ENCODE assay signal across 38 cellular contexts in the genomic region with DNA sequence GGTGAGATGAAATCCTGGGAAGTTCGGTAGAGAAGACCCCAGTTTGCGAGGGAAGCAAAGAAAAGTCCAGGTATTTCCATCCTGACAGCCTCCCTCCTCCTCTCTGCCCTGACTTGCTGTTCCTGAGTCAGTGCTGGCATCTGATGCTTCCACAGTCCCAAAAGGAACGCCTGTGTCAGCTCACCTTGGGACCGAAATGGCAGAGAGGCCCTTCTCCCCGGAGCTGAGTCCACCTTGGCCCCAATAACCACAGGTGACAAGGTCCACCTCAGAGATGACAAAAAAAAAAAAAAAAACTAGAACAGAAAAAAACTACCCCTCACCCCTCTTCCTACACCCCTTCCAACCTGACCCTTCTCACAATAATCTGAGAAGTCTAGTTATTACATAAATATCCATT. TPM values are rescaled to one million over a fixed set of nuclear protein-coding genes. Genes with fewer than 3 reads are reported as not detected.
"Had no signal": no experiment of that assay in that cellular context is flagged by ENCODE, and none has a peak within 500 bp of the region (broad histone marks: within the 10 kb centered on the region; RNA-seq: fewer than 3 reads in every experiment).

No MANE protein-coding gene starts in this region.

- H3K4me2 ChIP-seq: KMS-11 had no signal

- H3K27me3 ChIP-seq: MG63 had no signal

- H3K9me3 ChIP-seq: MG63 had no signal

- H3K27ac ChIP-seq: KMS-11 had no signal

- H3K36me3 ChIP-seq: MG63 had no signal

- H3K4me3 ChIP-seq: MG63 had no signal

- H3K9ac ChIP-seq: KMS-11 had no signal

- DNase-seq: Karpas-422, Kasumi-1, KG1, MG63, MM.1S, MV-4-11, NCI-H1048, NCI-H1092, NCI-H1092 treated with DMSO at 0.1 percent for 48 hours, NCI-H1105, NCI-H1105 treated with DMSO at 0.1 percent for 48 hours, NCI-H1417, NCI-H1417 treated with DMSO at 0.1 percent for 48 hours, NCI-H1436, NCI-H1436 treated with DMSO at 0.1 percent for 48 hours, NCI-H146, NCI-H1694, NCI-H1694 treated with DMSO at 0.1 percent for 48 hours, NCI-H187, NCI-H187 treated with DMSO at 0.1 percent for 48 hours, NCI-H1930, NCI-H2029, NCI-H2029 treated with DMSO at 0.1 percent for 48 hours, NCI-H2081, NCI-H2081 treated with DMSO at 0.1 percent for 48 hours, NCI-H2107, NCI-H2171, NCI-H2171 treated with DMSO at 0.1 percent for 48 hours, NCI-H2227 treated with DMSO at 0.1 percent for 48 hours, NCI-H226, NCI-H345, NCI-H446, NCI-H446 treated with DMSO at 0.1 percent for 48 hours had no signal

RNA-seq across cellular contexts. Expression of a gene that starts 31.6 kb away (rescaled TPM):
- total RNA-seq: LHCN-M2, M059J, MCF 10A had no signal

RNA-seq across cellular contexts. Expression of a gene that starts 54.9 kb away (rescaled TPM):
- total RNA-seq: LHCN-M2, M059J, MCF 10A, NCI-H460 had no signal
